31 cellular contexts compared by ENCODE assay signal in the genomic region with DNA sequence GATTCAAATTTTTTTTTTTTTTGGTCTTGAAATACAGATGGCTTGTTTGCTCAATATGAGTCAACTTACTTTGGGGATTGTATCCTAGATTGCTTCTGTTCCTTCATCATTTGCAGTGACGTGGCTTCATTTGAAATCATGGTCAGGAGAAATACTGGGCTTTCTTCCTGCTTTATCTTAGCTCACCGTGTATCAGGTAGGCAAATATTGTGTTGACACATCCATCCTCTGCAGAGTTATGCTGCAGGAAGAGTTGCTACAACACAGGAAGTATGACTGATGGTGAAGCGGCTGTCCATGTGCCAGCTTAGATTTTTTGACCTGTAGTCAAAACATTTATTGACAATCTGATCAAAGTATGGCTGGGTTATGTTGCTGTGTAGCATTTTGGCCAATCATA.
A peak's percentile ranks its signal among the peaks of the same experiment; 100 is the strongest.
DNase-seq lines count a peak whose midpoint lies in the region; FAIRE-seq and TF ChIP-seq lines count a peak whose summit lies in the region.
"Had no signal": no experiment of that assay in that cellular context is flagged by ENCODE, and none has a peak within 500 bp of the region (broad histone marks: within the 10 kb centered on the region; RNA-seq: fewer than 3 reads in every experiment).

No MANE protein-coding gene starts in this region.

- H3K4me3 ChIP-seq in PC-9 (no peak overlapping the region), H1 (ENCODE audit: extremely low read depth in 1 of 4, insufficient read depth in 2 of 4, low read depth in 3 of 4, low read length in 4 of 4) (no peak overlapping the region), neural progenitor cell (no peak overlapping the region)
- H3K4me3 ChIP-seq: body of pancreas, HAP-1, K562, MG63, ovary, transverse colon had no signal

- POLR2A ChIA-PET in PC-9 (lab: Charles Lee; ENCODE audit: unreplicated experiment) (interaction anchor here (0.7 kb wide), 1 partner anchor 15 kb away, joined by 20 read pairs; no protein-coding TSS in a partner anchor), H1 (lab: Charles Lee; ENCODE audit: partially characterized antibody) (no interaction called here)

- no peaks in the 10 kb centered on the region for H3K79me1 ChIP-seq in H1 (ENCODE audit: low read depth, low read length)

- TF ChIP-seq CTCF in PC-9 (conservative IDR thresholded peaks at IDR 0.05) (no peak), H1 (IDR thresholded peaks at IDR 0.05; ENCODE audit: control extremely low read depth in 1 of 3, insufficient read depth in 1 of 3, low read depth in 1 of 3, low read length in 3 of 3) (no peak), neural progenitor cell (IDR thresholded peaks at IDR 0.05) (no peak)

- no peaks in the 10 kb centered on the region for H4K20me1 ChIP-seq in PC-9 (ENCODE audit: insufficient read depth)
- no peaks in the 10 kb centered on the region for H4K20me1 ChIP-seq in H1 (replicated peaks in 1 of 2; ENCODE audit: control insufficient read depth in 1 of 2, insufficient read depth in 2 of 2, low read length in 2 of 2)
- no peaks in the 10 kb centered on the region for H4K20me1 ChIP-seq in neural progenitor cell (ENCODE audit: low read depth)

- peak overlapping the region; percentile 34; the same call in 1 of the 2 replicates for H3K27ac ChIP-seq in PC-9
- H3K27ac ChIP-seq in H1 (ENCODE audit: low read depth, low read length), result no peak overlapping the region
- no peak overlapping the region for H3K27ac ChIP-seq in neural progenitor cell
- H3K27ac ChIP-seq: ovary had no signal

- no peaks in the 10 kb centered on the region for H3K23me2 ChIP-seq in H1 (ENCODE audit: low read depth, low read length)

- H3K27ac Mint-ChIP-seq in neural progenitor cell, result no peak overlapping the region
- H3K27ac Mint-ChIP-seq: activated T-helper 17 cell treated with anti-CD3 and anti-CD28 coated beads, Interleukin-2, amount 50 U/mL, for 72 hours; nephron; T-helper 17 cell had no signal

- no peak for FAIRE-seq in H1 (lab: Jason Lieb, UNC)
- FAIRE-seq: K562 had no signal

- WGBS in H1 (ENCODE audit: extremely low coverage in 1 of 2, insufficient coverage in 1 of 2, insufficient read length in 1 of 2, insufficient replicate concordance in 2 of 2, low coverage in 1 of 2, low lambda C conversion rate in 2 of 2, missing lambda C conversion rate in 1 of 2), 2 experiments, result 87% methylated on average over 3 of the region's 3 CpGs; no CpG with 5 or more reads in 1 of the 2 experiments

- no peak for TF ChIP-seq POLR2A in H1 (IDR thresholded peaks at IDR 0.05; ENCODE audit: control extremely low read depth in 1 of 2, low read depth in 2 of 2, low read length in 2 of 2)

- intact Hi-C loops in PC-9 (cut with micrococcal nuclease; ENCODE audit: unreplicated experiment), result no loop called here

- H3K14ac ChIP-seq in H1 (ENCODE audit: insufficient read length), result no peak overlapping the region

- no peak overlapping the region for H2BK12ac ChIP-seq in H1 (ENCODE audit: low read depth, low read length)

- H4K8ac ChIP-seq in H1 (ENCODE audit: extremely low read depth, insufficient read depth, low read length), result no peak overlapping the region

- no peak overlapping the region for H2BK20ac ChIP-seq in H1 (ENCODE audit: low read length)

- H2AFZ ChIP-seq in PC-9 (no peak overlapping the region), H1 (ENCODE audit: low read length) (no peak overlapping the region), neural progenitor cell (replicated peaks) (no peak overlapping the region)

- CTCF ChIA-PET in PC-9 (lab: Charles Lee), result interaction anchor here (0.6 kb wide), 1 partner anchor 823 kb away, joined by 3 read pairs; no protein-coding TSS in a partner anchor
- CTCF ChIA-PET in H1 (lab: Charles Lee; ENCODE audit: partially characterized antibody), result interaction anchor here (0.6 to 1.0 kb wide), 4 partner anchors 8 to 821 kb away, joined by 3 to 4 read pairs (median 3); no protein-coding TSS in a partner anchor

- H4K91ac ChIP-seq in H1 (replicated peaks; ENCODE audit: insufficient read length, low read length), result no peak overlapping the region

- TF ChIP-seq EP300 in H1 (IDR thresholded peaks at IDR 0.05; ENCODE audit: borderline replicate concordance in 1 of 2, low read depth in 2 of 2, low read length in 2 of 2), result no peak

- no peak overlapping the region for H3K4me3 Mint-ChIP-seq in neural progenitor cell
- H3K4me3 Mint-ChIP-seq: activated T-helper 17 cell treated with anti-CD3 and anti-CD28 coated beads, Interleukin-2, amount 50 U/mL, for 72 hours; nephron; T-helper 17 cell had no signal

- peak overlapping the region; percentile 11 for H4K5ac ChIP-seq in H1 (ENCODE audit: insufficient read length, low read depth, low read length)

- H3K9me2 ChIP-seq in PC-9 (ENCODE audit: insufficient read depth), result no peaks in the 10 kb centered on the region

- H2BK120ac ChIP-seq in H1 (replicated peaks; ENCODE audit: low read depth, low read length), result no peak overlapping the region

- BruUV-seq in PC-9 (replicated peaks; lab: Mats Ljungman, UMichigan), result no TSS peak

- H3K4me1 ChIP-seq in PC-9 (replicated peaks; ENCODE audit: insufficient read depth), result 0 out of 2 replicates have a peak, but pooled peaks cover 4% of the 10 kb centered on the region
- no peaks in the 10 kb centered on the region for H3K4me1 ChIP-seq in H1 (replicated peaks in 1 of 4; ENCODE audit: control insufficient read depth in 3 of 4, insufficient read depth in 4 of 4, low read length in 3 of 4)
- peaks cover 7% of the 10 kb centered on the region for H3K4me1 ChIP-seq in neural progenitor cell
- H3K4me1 ChIP-seq: body of pancreas, HAP-1, transverse colon had no signal

- H3K9me3 ChIP-seq in PC-9 (ENCODE audit: insufficient read depth, low read depth) (no peaks in the 10 kb centered on the region), H1 (ENCODE audit: insufficient read depth in 2 of 2, low read depth in 1 of 2, low read length in 1 of 2) (0 out of 4 replicates have a peak, but pooled peaks cover 0 to 3% of the 10 kb centered on the region in 2 experiments), neural progenitor cell (ENCODE audit: low read depth) (no peaks in the 10 kb centered on the region)
- H3K9me3 ChIP-seq: body of pancreas, HAP-1, MG63, ovary, transverse colon had no signal

- no peak overlapping the region for H3K56ac ChIP-seq in H1 (replicated peaks; ENCODE audit: insufficient read length, low read depth, low read length)

- no peak overlapping the region for H2BK5ac ChIP-seq in H1 (ENCODE audit: low read depth, low read length)

- no peak overlapping the region for H3K18ac ChIP-seq in H1 (ENCODE audit: extremely low read depth, low read length)

- H3K27me3 ChIP-seq in PC-9 (ENCODE audit: insufficient read depth, low read depth) (no peaks in the 10 kb centered on the region), H1 (replicated peaks in 1 of 4; ENCODE audit: control insufficient read depth in 3 of 4, extremely low read depth in 1 of 4, insufficient read depth in 3 of 4, low read length in 3 of 4) (no peaks in the 10 kb centered on the region), neural progenitor cell (no peaks in the 10 kb centered on the region)
- H3K27me3 ChIP-seq: body of pancreas, MG63, ovary, transverse colon had no signal

- H3K4ac ChIP-seq in H1 (replicated peaks; ENCODE audit: insufficient read length, low read depth, low read length), result no peak overlapping the region

- no peaks in the 10 kb centered on the region for H3K79me2 ChIP-seq in PC-9 (ENCODE audit: low read depth)
- no peaks in the 10 kb centered on the region for H3K79me2 ChIP-seq in H1 (ENCODE audit: control insufficient read depth in 1 of 2, insufficient read depth in 2 of 2, low read length in 2 of 2)
- no peaks in the 10 kb centered on the region for H3K79me2 ChIP-seq in neural progenitor cell (ENCODE audit: low read depth)

- no peak overlapping the region for H2BK15ac ChIP-seq in H1 (ENCODE audit: low read length)

- H3K36me3 ChIP-seq in PC-9 (ENCODE audit: low read depth) (no peaks in the 10 kb centered on the region), H1 (ENCODE audit: control insufficient read depth in 2 of 4, insufficient read depth in 4 of 4, low read length in 3 of 4) (no peaks in the 10 kb centered on the region), neural progenitor cell (no peaks in the 10 kb centered on the region)
- H3K36me3 ChIP-seq: HAP-1, MG63, ovary, transverse colon had no signal

- H3K9me3 Mint-ChIP-seq in neural progenitor cell, result peaks cover 3% of the 10 kb centered on the region
- H3K9me3 Mint-ChIP-seq: activated T-helper 17 cell treated with anti-CD3 and anti-CD28 coated beads, Interleukin-2, amount 50 U/mL, for 72 hours; nephron had no signal

- H3K36me3 Mint-ChIP-seq in neural progenitor cell, result no peaks in the 10 kb centered on the region

- no peak overlapping the region for H2AK5ac ChIP-seq in H1 (ENCODE audit: low read depth, low read length)

- no peak overlapping the region for H3K23ac ChIP-seq in H1 (ENCODE audit: insufficient read length)

- H3K4me2 ChIP-seq in PC-9 (no peak overlapping the region), H1 (ENCODE audit: insufficient read depth in 1 of 2, low read depth in 2 of 2, low read length in 2 of 2) (no peak overlapping the region), neural progenitor cell (no peak overlapping the region)

- H3K4me1 Mint-ChIP-seq in neural progenitor cell, result peaks cover 8% of the 10 kb centered on the region
- H3K4me1 Mint-ChIP-seq: activated T-helper 17 cell treated with anti-CD3 and anti-CD28 coated beads, Interleukin-2, amount 50 U/mL, for 72 hours; T-helper 17 cell had no signal

- H3F3A ChIP-seq in PC-9 (ENCODE audit: insufficient read depth, low read depth) (no peaks in the 10 kb centered on the region), neural progenitor cell (ENCODE audit: low read depth) (no peaks in the 10 kb centered on the region)

- H3K9ac ChIP-seq in H1 (replicated peaks in 1 of 4; ENCODE audit: extremely low read depth in 1 of 4, low read depth in 3 of 4, low read length in 3 of 4) (no peak overlapping the region), neural progenitor cell (no peak overlapping the region)

- peaks cover 3% of the 10 kb centered on the region for H3K27me3 Mint-ChIP-seq in neural progenitor cell (ENCODE audit: insufficient read depth, low read depth)

- no peak for TF ChIP-seq RAD21 in H1 (IDR thresholded peaks at IDR 0.05 in 1 of 2, conservative IDR thresholded peaks at IDR 0.05 in 1 of 2; ENCODE audit: low read depth in 2 of 2, low read length in 2 of 2)

- DNase-seq in AML-193 (lab: John Stamatoyannopoulos, UW) (peak; percentile 32 to 39), ELR (ENCODE audit: low read depth) (peak; percentile 58), PC-9 (peak in 1 of 2 experiments; percentile 75), H1 (ENCODE audit: low read depth in 1 of 2, low spot score in 2 of 2) (no peak), neural progenitor cell (ENCODE audit: low spot score) (no peak), superior temporal gyrus (ENCODE audit: extremely low spot score) (no peak), NAMALWA (ENCODE audit: low spot score) (no peak)
- no peak for DNase-seq in activated CD4-positive, alpha-beta T cell treated with anti-CD3 and anti-CD28 coated beads, Interleukin-2, amount 50 U/mL, for 1 hour
- DNase-seq: ACHN; activated CD4-positive, alpha-beta T cell treated with anti-CD3 and anti-CD28 coated beads for 1 hour; activated naive CD4-positive, alpha-beta T cell treated with anti-CD3 and anti-CD28 coated beads, Interleukin-2, amount 50 U/mL, for 16 hours; body of pancreas; cerebellar nuclear complex; DMS79; GDM1; hypothalamus; left colon; MG63; NCI-H1436 treated with DMSO at 0.1 percent for 48 hours; NCI-H2107; NCI-H345; NCI-H82; ovary; SHP77; stimulated activated CD4-positive, alpha-beta T cell treated with anti-CD3 and anti-CD28 coated beads, Interleukin-4, amount 100 ng/mL, for 24 hours; T-helper 17 cell; transverse colon had no signal

Comparison
In these comparisons a context has a peak if more than half of its experiments do, and no peak if none do; other contexts are left out.
1. DNase-seq: peak in AML-193 (2 of 2) and ELR (single experiment); none in H1 (0 of 2), neural progenitor cell (single experiment), superior temporal gyrus (single experiment), NAMALWA (single experiment) and activated CD4-positive, alpha-beta T cell treated with anti-CD3 and anti-CD28 coated beads, Interleukin-2, amount 50 U/mL, for 1 hour (single experiment).